25 cellular contexts compared by ENCODE assay signal in the genomic region with DNA sequence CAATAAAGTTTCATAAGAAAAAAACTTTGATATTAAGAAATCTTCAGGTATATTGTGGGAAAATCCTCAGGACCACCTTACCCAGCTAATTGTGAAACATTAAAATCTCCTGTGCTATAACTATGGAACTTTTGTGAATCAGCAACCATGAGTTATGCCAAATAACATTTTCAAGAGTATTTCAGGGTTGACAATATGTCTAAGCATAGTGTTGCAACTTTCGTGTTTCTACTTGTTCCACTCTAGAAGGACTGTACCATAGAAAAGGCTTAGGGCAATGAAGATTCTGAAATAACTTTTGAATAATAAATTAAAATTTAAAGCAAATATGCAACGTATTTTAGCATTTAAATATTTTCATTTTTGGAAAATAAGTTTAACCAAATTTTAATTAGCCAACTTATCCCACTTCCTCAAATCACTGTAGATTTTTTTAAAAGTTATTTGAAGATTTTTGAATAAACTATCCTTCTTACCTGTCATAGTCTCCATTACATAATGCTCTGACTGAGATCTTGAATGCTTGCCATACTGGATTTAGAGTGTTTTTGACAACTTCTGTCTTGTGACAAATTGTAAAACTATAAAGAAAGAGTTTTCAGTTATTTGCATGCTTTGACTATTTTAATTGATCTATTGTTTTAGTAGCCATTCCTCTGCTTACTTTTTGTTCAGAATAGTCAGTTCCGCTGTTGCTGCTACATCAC.
"Had no signal": no experiment of that assay in that cellular context is flagged by ENCODE, and none has a peak within 500 bp of the region (broad histone marks: within the 10 kb centered on the region; RNA-seq: fewer than 3 reads in every experiment).

No MANE protein-coding gene starts in this region.

- ATAC-seq: effector memory CD8-positive, alpha-beta T cell; left lobe of liver; naive thymus-derived CD4-positive, alpha-beta T cell; psoas muscle; right cardiac atrium; stimulated activated effector memory CD8-positive, alpha-beta T cell treated with anti-CD3 and anti-CD28 coated beads, Interleukin-12 subunit alpha, Interleukin-12 subunit beta, amount 100 ng/mL, for 72 hours had no signal

- H3K27ac Mint-ChIP-seq: effector memory CD8-positive, alpha-beta T cell; naive thymus-derived CD4-positive, alpha-beta T cell; stimulated activated effector memory CD8-positive, alpha-beta T cell treated with anti-CD3 and anti-CD28 coated beads, Interleukin-12 subunit alpha, Interleukin-12 subunit beta, amount 100 ng/mL, for 72 hours had no signal

- H3K27me3 ChIP-seq: esophagus muscularis mucosa, sigmoid colon, stomach, testis, tibial nerve, upper lobe of left lung had no signal

- H3K27me3 Mint-ChIP-seq: effector memory CD8-positive, alpha-beta T cell; naive thymus-derived CD4-positive, alpha-beta T cell had no signal

- FAIRE-seq: kidney, urothelium cell line had no signal

- H3K27ac ChIP-seq: esophagus muscularis mucosa, psoas muscle, sigmoid colon, stomach, testis, tibial nerve, upper lobe of left lung had no signal

- H3K9me3 ChIP-seq: esophagus muscularis mucosa, psoas muscle, sigmoid colon, stomach, testis, tibial nerve, upper lobe of left lung had no signal

- H3K36me3 Mint-ChIP-seq: stimulated activated effector memory CD8-positive, alpha-beta T cell treated with anti-CD3 and anti-CD28 coated beads, Interleukin-12 subunit alpha, Interleukin-12 subunit beta, amount 100 ng/mL, for 72 hours had no signal

- H3K4me1 ChIP-seq: esophagus muscularis mucosa, psoas muscle, sigmoid colon, stomach, testis, tibial nerve, upper lobe of left lung had no signal

- H3K4me3 Mint-ChIP-seq: effector memory CD8-positive, alpha-beta T cell; naive thymus-derived CD4-positive, alpha-beta T cell; nephron progenitor cell; stimulated activated effector memory CD8-positive, alpha-beta T cell treated with anti-CD3 and anti-CD28 coated beads, Interleukin-12 subunit alpha, Interleukin-12 subunit beta, amount 100 ng/mL, for 72 hours had no signal

- H3K4me1 Mint-ChIP-seq: stimulated activated effector memory CD8-positive, alpha-beta T cell treated with anti-CD3 and anti-CD28 coated beads, Interleukin-12 subunit alpha, Interleukin-12 subunit beta, amount 100 ng/mL, for 72 hours had no signal

- DNase-seq: cerebellar nuclear complex; cortex of kidney; effector memory CD8-positive, alpha-beta T cell; foreskin melanocyte; kidney; mesendoderm; midbrain; naive thymus-derived CD4-positive, alpha-beta T cell; nephron progenitor cell; nucleus accumbens; posterior cingulate gyrus; psoas muscle; right cardiac atrium; sigmoid colon; stimulated activated CD4-positive, alpha-beta T cell treated with anti-CD3 and anti-CD28 coated beads, Interleukin-2, amount 100 ng/mL, for 24 hours; stimulated activated CD4-positive, alpha-beta T cell treated with anti-CD3 and anti-CD28 coated beads, Interleukin-4, amount 100 ng/mL, for 24 hours; stimulated activated naive CD4-positive, alpha-beta T cell treated with Interleukin-2 at 50 U/mL for 16 hours; stomach; testis; upper lobe of left lung had no signal

- H3K4me3 ChIP-seq: esophagus muscularis mucosa, psoas muscle, sigmoid colon, stomach, testis, tibial nerve, upper lobe of left lung had no signal
